2 cellular contexts compared by ENCODE assay signal in the genomic region with DNA sequence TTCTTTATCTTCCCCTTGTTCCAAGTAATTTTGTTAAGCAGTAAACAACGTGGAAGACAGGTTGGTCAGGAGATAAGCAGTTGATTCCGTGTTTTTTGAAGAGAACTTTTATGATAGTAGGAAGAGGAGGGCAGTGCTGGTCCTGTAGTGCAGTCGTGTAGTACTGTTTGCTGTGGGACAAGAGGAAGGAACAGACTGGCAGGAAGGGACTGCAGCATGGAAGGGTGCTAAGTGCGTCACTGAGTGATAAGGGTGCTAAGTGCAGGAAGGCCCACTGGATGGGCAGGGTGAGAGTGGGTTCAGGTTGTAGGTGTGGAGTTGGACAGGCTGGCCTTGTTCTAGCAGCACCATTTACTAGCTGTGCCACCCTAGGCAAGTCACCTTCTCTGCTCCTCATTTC.
TF ChIP-seq lines count a peak whose summit lies in the region.

No MANE protein-coding gene starts in this region.

TF ChIP-seq in IMR-90, 13 proteins besides CTCF, POLR2A, EP300 and RAD21:
- no peak for TF ChIP-seq MXI1 (IDR thresholded peaks at IDR 0.05; ENCODE audit: borderline replicate concordance, low read depth, low read length)
- no peak for TF ChIP-seq RCOR1 (IDR thresholded peaks at IDR 0.05; ENCODE audit: insufficient replicate concordance, low read length)
- no peak for TF ChIP-seq CEBPB (IDR thresholded peaks at IDR 0.05; ENCODE audit: low read depth, low read length)
- TF ChIP-seq MAFK (IDR thresholded peaks at IDR 0.05; ENCODE audit: low read depth, low read length) = no peak
- no peak for TF ChIP-seq BHLHE40 (IDR thresholded peaks at IDR 0.05; ENCODE audit: low read depth, low read length)
- TF ChIP-seq SMC3 (IDR thresholded peaks at IDR 0.05; ENCODE audit: low read depth, low read length) = no peak
- TF ChIP-seq CHD1 (IDR thresholded peaks at IDR 0.05; ENCODE audit: low read depth, low read length) = no peak
- no peak for TF ChIP-seq NFE2L2 (IDR thresholded peaks at IDR 0.05; ENCODE audit: low read depth, low read length)
- TF ChIP-seq, protein P1, sequence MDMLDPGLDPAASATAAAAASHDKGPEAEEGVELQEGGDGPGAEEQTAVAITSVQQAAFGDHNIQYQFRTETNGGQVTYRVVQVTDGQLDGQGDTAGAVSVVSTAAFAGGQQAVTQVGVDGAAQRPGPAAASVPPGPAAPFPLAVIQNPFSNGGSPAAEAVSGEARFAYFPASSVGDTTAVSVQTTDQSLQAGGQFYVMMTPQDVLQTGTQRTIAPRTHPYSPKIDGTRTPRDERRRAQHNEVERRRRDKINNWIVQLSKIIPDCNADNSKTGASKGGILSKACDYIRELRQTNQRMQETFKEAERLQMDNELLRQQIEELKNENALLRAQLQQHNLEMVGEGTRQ (IDR thresholded peaks at IDR 0.05; ENCODE audit: low read depth, low read length) = no peak
- TF ChIP-seq RFX5 (IDR thresholded peaks at IDR 0.05; ENCODE audit: low read depth, low read length) = no peak
- no peak for TF ChIP-seq MAZ (IDR thresholded peaks at IDR 0.05; ENCODE audit: borderline replicate concordance, low read depth, low read length)
- TF ChIP-seq FOS (IDR thresholded peaks at IDR 0.05; ENCODE audit: low read depth, low read length) = no peak
- TF ChIP-seq, protein P2, sequence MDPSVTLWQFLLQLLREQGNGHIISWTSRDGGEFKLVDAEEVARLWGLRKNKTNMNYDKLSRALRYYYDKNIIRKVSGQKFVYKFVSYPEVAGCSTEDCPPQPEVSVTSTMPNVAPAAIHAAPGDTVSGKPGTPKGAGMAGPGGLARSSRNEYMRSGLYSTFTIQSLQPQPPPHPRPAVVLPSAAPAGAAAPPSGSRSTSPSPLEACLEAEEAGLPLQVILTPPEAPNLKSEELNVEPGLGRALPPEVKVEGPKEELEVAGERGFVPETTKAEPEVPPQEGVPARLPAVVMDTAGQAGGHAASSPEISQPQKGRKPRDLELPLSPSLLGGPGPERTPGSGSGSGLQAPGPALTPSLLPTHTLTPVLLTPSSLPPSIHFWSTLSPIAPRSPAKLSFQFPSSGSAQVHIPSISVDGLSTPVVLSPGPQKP (IDR thresholded peaks at IDR 0.05; ENCODE audit: borderline replicate concordance, low read depth, low read length) = no peak

TF ChIP-seq in H1, 55 proteins besides CTCF, POLR2A, EP300 and RAD21:
- no peak for TF ChIP-seq EZH2 (IDR thresholded peaks at IDR 0.05; ENCODE audit: low read depth, low read length, severe bottlenecking)
- TF ChIP-seq, protein P3, sequence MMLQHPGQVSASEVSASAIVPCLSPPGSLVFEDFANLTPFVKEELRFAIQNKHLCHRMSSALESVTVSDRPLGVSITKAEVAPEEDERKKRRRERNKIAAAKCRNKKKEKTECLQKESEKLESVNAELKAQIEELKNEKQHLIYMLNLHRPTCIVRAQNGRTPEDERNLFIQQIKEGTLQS (IDR thresholded peaks at IDR 0.05; ENCODE audit: insufficient read depth, low read depth, low read length) = no peak
- TF ChIP-seq SP4 (IDR thresholded peaks at IDR 0.05; ENCODE audit: low read length) = no peak
- no peak for TF ChIP-seq BRCA1 (IDR thresholded peaks at IDR 0.05; ENCODE audit: low read depth, low read length)
- no peak for TF ChIP-seq TCF12 (IDR thresholded peaks at IDR 0.05; ENCODE audit: low read depth, low read length)
- no peak for TF ChIP-seq MAFK (IDR thresholded peaks at IDR 0.05; ENCODE audit: low read depth, low read length)
- no peak for TF ChIP-seq GABPA (IDR thresholded peaks at IDR 0.05; ENCODE audit: borderline replicate concordance, insufficient read depth, low read length)
- TF ChIP-seq YY1 (IDR thresholded peaks at IDR 0.05; ENCODE audit: low read depth, low read length) = no peak
- TF ChIP-seq, protein P4, sequence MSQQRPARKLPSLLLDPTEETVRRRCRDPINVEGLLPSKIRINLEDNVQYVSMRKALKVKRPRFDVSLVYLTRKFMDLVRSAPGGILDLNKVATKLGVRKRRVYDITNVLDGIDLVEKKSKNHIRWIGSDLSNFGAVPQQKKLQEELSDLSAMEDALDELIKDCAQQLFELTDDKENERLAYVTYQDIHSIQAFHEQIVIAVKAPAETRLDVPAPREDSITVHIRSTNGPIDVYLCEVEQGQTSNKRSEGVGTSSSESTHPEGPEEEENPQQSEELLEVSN (IDR thresholded peaks at IDR 0.05) = no peak
- TF ChIP-seq NRF1 (IDR thresholded peaks at IDR 0.05; ENCODE audit: low read depth, low read length) = no peak
- TF ChIP-seq, protein P1 (IDR thresholded peaks at IDR 0.05; ENCODE audit: low read length) = no peak
- no peak for TF ChIP-seq SIN3A (conservative IDR thresholded peaks at IDR 0.05 in 1 of 2, IDR thresholded peaks at IDR 0.05 in 1 of 2; ENCODE audit: low read depth in 1 of 2, low read length in 2 of 2)
- TF ChIP-seq SP1 (IDR thresholded peaks at IDR 0.05; ENCODE audit: low read depth, low read length) = no peak
- no peak for TF ChIP-seq ZNF274 (IDR thresholded peaks at IDR 0.05; ENCODE audit: borderline replicate concordance, extremely low read depth, low read length)
- TF ChIP-seq, protein P5, sequence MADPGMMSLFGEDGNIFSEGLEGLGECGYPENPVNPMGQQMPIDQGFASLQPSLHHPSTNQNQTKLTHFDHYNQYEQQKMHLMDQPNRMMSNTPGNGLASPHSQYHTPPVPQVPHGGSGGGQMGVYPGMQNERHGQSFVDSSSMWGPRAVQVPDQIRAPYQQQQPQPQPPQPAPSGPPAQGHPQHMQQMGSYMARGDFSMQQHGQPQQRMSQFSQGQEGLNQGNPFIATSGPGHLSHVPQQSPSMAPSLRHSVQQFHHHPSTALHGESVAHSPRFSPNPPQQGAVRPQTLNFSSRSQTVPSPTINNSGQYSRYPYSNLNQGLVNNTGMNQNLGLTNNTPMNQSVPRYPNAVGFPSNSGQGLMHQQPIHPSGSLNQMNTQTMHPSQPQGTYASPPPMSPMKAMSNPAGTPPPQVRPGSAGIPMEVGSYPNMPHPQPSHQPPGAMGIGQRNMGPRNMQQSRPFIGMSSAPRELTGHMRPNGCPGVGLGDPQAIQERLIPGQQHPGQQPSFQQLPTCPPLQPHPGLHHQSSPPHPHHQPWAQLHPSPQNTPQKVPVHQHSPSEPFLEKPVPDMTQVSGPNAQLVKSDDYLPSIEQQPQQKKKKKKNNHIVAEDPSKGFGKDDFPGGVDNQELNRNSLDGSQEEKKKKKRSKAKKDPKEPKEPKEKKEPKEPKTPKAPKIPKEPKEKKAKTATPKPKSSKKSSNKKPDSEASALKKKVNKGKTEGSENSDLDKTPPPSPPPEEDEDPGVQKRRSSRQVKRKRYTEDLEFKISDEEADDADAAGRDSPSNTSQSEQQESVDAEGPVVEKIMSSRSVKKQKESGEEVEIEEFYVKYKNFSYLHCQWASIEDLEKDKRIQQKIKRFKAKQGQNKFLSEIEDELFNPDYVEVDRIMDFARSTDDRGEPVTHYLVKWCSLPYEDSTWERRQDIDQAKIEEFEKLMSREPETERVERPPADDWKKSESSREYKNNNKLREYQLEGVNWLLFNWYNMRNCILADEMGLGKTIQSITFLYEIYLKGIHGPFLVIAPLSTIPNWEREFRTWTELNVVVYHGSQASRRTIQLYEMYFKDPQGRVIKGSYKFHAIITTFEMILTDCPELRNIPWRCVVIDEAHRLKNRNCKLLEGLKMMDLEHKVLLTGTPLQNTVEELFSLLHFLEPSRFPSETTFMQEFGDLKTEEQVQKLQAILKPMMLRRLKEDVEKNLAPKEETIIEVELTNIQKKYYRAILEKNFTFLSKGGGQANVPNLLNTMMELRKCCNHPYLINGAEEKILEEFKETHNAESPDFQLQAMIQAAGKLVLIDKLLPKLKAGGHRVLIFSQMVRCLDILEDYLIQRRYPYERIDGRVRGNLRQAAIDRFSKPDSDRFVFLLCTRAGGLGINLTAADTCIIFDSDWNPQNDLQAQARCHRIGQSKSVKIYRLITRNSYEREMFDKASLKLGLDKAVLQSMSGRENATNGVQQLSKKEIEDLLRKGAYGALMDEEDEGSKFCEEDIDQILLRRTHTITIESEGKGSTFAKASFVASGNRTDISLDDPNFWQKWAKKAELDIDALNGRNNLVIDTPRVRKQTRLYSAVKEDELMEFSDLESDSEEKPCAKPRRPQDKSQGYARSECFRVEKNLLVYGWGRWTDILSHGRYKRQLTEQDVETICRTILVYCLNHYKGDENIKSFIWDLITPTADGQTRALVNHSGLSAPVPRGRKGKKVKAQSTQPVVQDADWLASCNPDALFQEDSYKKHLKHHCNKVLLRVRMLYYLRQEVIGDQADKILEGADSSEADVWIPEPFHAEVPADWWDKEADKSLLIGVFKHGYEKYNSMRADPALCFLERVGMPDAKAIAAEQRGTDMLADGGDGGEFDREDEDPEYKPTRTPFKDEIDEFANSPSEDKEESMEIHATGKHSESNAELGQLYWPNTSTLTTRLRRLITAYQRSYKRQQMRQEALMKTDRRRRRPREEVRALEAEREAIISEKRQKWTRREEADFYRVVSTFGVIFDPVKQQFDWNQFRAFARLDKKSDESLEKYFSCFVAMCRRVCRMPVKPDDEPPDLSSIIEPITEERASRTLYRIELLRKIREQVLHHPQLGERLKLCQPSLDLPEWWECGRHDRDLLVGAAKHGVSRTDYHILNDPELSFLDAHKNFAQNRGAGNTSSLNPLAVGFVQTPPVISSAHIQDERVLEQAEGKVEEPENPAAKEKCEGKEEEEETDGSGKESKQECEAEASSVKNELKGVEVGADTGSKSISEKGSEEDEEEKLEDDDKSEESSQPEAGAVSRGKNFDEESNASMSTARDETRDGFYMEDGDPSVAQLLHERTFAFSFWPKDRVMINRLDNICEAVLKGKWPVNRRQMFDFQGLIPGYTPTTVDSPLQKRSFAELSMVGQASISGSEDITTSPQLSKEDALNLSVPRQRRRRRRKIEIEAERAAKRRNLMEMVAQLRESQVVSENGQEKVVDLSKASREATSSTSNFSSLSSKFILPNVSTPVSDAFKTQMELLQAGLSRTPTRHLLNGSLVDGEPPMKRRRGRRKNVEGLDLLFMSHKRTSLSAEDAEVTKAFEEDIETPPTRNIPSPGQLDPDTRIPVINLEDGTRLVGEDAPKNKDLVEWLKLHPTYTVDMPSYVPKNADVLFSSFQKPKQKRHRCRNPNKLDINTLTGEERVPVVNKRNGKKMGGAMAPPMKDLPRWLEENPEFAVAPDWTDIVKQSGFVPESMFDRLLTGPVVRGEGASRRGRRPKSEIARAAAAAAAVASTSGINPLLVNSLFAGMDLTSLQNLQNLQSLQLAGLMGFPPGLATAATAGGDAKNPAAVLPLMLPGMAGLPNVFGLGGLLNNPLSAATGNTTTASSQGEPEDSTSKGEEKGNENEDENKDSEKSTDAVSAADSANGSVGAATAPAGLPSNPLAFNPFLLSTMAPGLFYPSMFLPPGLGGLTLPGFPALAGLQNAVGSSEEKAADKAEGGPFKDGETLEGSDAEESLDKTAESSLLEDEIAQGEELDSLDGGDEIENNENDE (IDR thresholded peaks at IDR 0.05; ENCODE audit: insufficient replicate concordance, low read length) = no peak
- TF ChIP-seq TEAD4 (IDR thresholded peaks at IDR 0.05; ENCODE audit: low read depth, low read length) = no peak
- TF ChIP-seq CBX8 (IDR thresholded peaks at IDR 0.05; ENCODE audit: borderline replicate concordance, low read depth, low read length) = no peak
- TF ChIP-seq GTF2F1 (IDR thresholded peaks at IDR 0.05; ENCODE audit: borderline replicate concordance, low read depth, low read length) = no peak
- TF ChIP-seq KDM4A (IDR thresholded peaks at IDR 0.05; ENCODE audit: low read depth, low read length, severe bottlenecking) = no peak
- no peak for TF ChIP-seq CEBPB (IDR thresholded peaks at IDR 0.05; ENCODE audit: low read depth, low read length)
TF ChIP-seq in H1: peak in this region for 0.
